Comparison of ENCODE assay signal across 24 cellular contexts in genomic region chr5:165370233-165370632, GRCh38.
A peak's percentile ranks its signal among the peaks of the same experiment; 100 is the strongest.
DNase-seq lines count a peak whose midpoint lies in the region; ATAC-seq, FAIRE-seq and TF ChIP-seq lines count a peak whose summit lies in the region.
"Had no signal": no experiment of that assay in that cellular context is flagged by ENCODE, and none has a peak within 500 bp of the region (broad histone marks: within the 10 kb centered on the region; RNA-seq: fewer than 3 reads in every experiment).

No MANE protein-coding gene starts in this region.

- no peaks in the 10 kb centered on the region for H3K36me3 ChIP-seq in pancreas
- H3K36me3 ChIP-seq: BE2C, BLaER1 had no signal

- H3K27me3 ChIP-seq in pancreas, result no peaks in the 10 kb centered on the region
- H3K27me3 ChIP-seq: BE2C, BLaER1 had no signal

- no peak overlapping the region for H3K27ac Mint-ChIP-seq in progenitor cell of endocrine pancreas
- H3K27ac Mint-ChIP-seq: CD14-positive monocyte; CD4-positive, alpha-beta memory T cell; CD4-positive, CD25-positive, alpha-beta regulatory T cell; CD8-positive, alpha-beta memory T cell had no signal

- peak in 3 of 4 donors; percentile 67 to 91 (median 81) for ATAC-seq in pancreas
- ATAC-seq: GM12878 had no signal

- H3K4me3 Mint-ChIP-seq in progenitor cell of endocrine pancreas (ENCODE audit: low read depth), result no peak overlapping the region
- H3K4me3 Mint-ChIP-seq: CD14-positive monocyte; CD4-positive, alpha-beta memory T cell; CD4-positive, CD25-positive, alpha-beta regulatory T cell; CD8-positive, alpha-beta memory T cell had no signal

- H3K27ac ChIP-seq in pancreas, result no peak overlapping the region
- H3K27ac ChIP-seq: BLaER1 had no signal

- TF ChIP-seq CTCF in pancreas (IDR thresholded peaks at IDR 0.05) (no peak), progenitor cell of endocrine pancreas (IDR thresholded peaks at IDR 0.05; ENCODE audit: unreplicated experiment) (no peak)

- no peak overlapping the region for H3K4me3 ChIP-seq in pancreas
- H3K4me3 ChIP-seq: BLaER1, GM12878 had no signal

- DNase-seq in NCI-H1417 treated with DMSO at 0.1 percent for 48 hours (lab: John Stamatoyannopoulos, UW) (peak; percentile 5), NCI-H146 treated with DMSO at 0.1 percent for 48 hours (lab: John Stamatoyannopoulos, UW; ENCODE audit: unreplicated experiment) (peak; percentile 66), pancreas (peak in 1 of 6 donors; percentile 17), progenitor cell of endocrine pancreas (ENCODE audit: low spot score, unreplicated experiment) (no peak), NOMO-1 treated with DMSO at 0.1 percent for 48 hours (lab: John Stamatoyannopoulos, UW; ENCODE audit: unreplicated experiment) (no peak)
- DNase-seq in stimulated activated naive CD4-positive, alpha-beta T cell (lab: John Stamatoyannopoulos, UW), result no peak
- DNase-seq in activated T-cell treated with anti-CD3 and anti-CD28 coated beads, Interleukin-2, amount 50 U/mL, for 48 hours, result no peak
- DNase-seq: 8988T; ACHN; BE2C; C1 segment of cervical spinal cord; CD4-positive, alpha-beta memory T cell; CD4-positive, CD25-positive, alpha-beta regulatory T cell; CD8-positive, alpha-beta memory T cell; COR-L47; DMS79 treated with DMSO at 0.1 percent for 48 hours; GDM1 had no signal

- FAIRE-seq in islet of Langerhans (lab: Jason Lieb, UNC), result peak; percentile 73
- FAIRE-seq in pancreas (lab: Jason Lieb, UNC), result no peak
- FAIRE-seq: GM12878, GM12892, GM18507, GM19239 had no signal

- peaks cover 7% of the 10 kb centered on the region for H3K4me1 Mint-ChIP-seq in progenitor cell of endocrine pancreas (ENCODE audit: low read depth)
- H3K4me1 Mint-ChIP-seq: CD14-positive monocyte; CD4-positive, alpha-beta memory T cell; CD4-positive, CD25-positive, alpha-beta regulatory T cell; CD8-positive, alpha-beta memory T cell had no signal

- no peaks in the 10 kb centered on the region for H3K36me3 Mint-ChIP-seq in progenitor cell of endocrine pancreas (ENCODE audit: insufficient read depth)
- H3K36me3 Mint-ChIP-seq: CD14-positive monocyte; CD4-positive, alpha-beta memory T cell; CD4-positive, CD25-positive, alpha-beta regulatory T cell; CD8-positive, alpha-beta memory T cell had no signal

- 11 to 14% methylated on average over 4 of the region's 4 CpGs for WGBS in pancreas, 2 donors

- H3K9me3 ChIP-seq in pancreas, result no peaks in the 10 kb centered on the region
- H3K9me3 ChIP-seq: BE2C, BLaER1 had no signal

- H3K4me1 ChIP-seq in pancreas, result peaks cover 0 to 10% (median 0%) of the 10 kb centered on the region in 3 donors
- H3K4me1 ChIP-seq: BE2C, BLaER1 had no signal

- H3K9me3 Mint-ChIP-seq in progenitor cell of endocrine pancreas (ENCODE audit: low read depth), result no peaks in the 10 kb centered on the region

- intact Hi-C loops in pancreas (cut with DNase I), result no loop called here

- no peaks in the 10 kb centered on the region for H3K27me3 Mint-ChIP-seq in progenitor cell of endocrine pancreas
- H3K27me3 Mint-ChIP-seq: CD4-positive, alpha-beta memory T cell; CD4-positive, CD25-positive, alpha-beta regulatory T cell; CD8-positive, alpha-beta memory T cell had no signal

Comparison
In these comparisons a context has a peak if more than half of its experiments do, and no peak if none do; other contexts are left out.
1. DNase-seq: peak in NCI-H1417 treated with DMSO at 0.1 percent for 48 hours (single experiment) and NCI-H146 treated with DMSO at 0.1 percent for 48 hours (single experiment); none in stimulated activated naive CD4-positive, alpha-beta T cell (0 of 6), activated T-cell treated with anti-CD3 and anti-CD28 coated beads, Interleukin-2, amount 50 U/mL, for 48 hours (0 of 2), progenitor cell of endocrine pancreas (single experiment) and NOMO-1 treated with DMSO at 0.1 percent for 48 hours (single experiment).